In genomic region chr4:39353149-39353477, GRCh38 we compare ENCODE assay signal across 8 cellular contexts. TPM values are rescaled to one million over a fixed set of nuclear protein-coding genes. Genes with fewer than 3 reads are reported as not detected.
DNase-seq lines count a peak whose midpoint lies in the region; ATAC-seq and TF ChIP-seq lines count a peak whose summit lies in the region.
"Not testable (repeated sequence)": the region's sequence is repeated elsewhere in the genome, so short reads cannot be mapped to it uniquely, and the experiment has no call there.

No MANE protein-coding gene starts in this region.

- H3K4me3 ChIP-seq in Jurkat, Clone E6-1 (ENCODE audit: low read length): peak overlapping the region; percentile 51
- H3K4me3 ChIP-seq in astrocyte of the spinal cord (ENCODE audit: low read depth, low read length): peak overlapping the region; percentile 8

- H3K27me3 Mint-ChIP-seq in Calu3 (ENCODE audit: unreplicated experiment); activated CD4-positive, alpha-beta T cell treated with anti-CD3 and anti-CD28 coated beads, Interleukin-2, amount 10 ng/mL, durations not matched to agents 7 days and 5 days; nephron progenitor cell (ENCODE audit: low read depth, poor library complexity): not testable (repeated sequence)

- POLR2A ChIA-PET in activated CD4-positive, alpha-beta T cell treated with anti-CD3 and anti-CD28 coated beads, Interleukin-2, amount 10 ng/mL, durations not matched to agents 7 days and 5 days (lab: Charles Lee): interaction anchor here (0.7 kb wide), 1 partner anchor 109 kb away, joined by 3 read pairs; no protein-coding TSS in a partner anchor

- H3K9me3 Mint-ChIP-seq in Calu3 (ENCODE audit: low read depth, unreplicated experiment); activated CD4-positive, alpha-beta T cell treated with anti-CD3 and anti-CD28 coated beads, Interleukin-2, amount 10 ng/mL, durations not matched to agents 7 days and 5 days: not testable (repeated sequence)
- H3K9me3 Mint-ChIP-seq in nephron progenitor cell: peaks cover 18% of the 10 kb centered on the region

- H3K36me3 Mint-ChIP-seq in Calu3 (ENCODE audit: insufficient read depth, unreplicated experiment) (peaks cover 22% of the 10 kb centered on the region), nephron progenitor cell (ENCODE audit: low read depth) (peaks cover 43% of the 10 kb centered on the region)
- H3K36me3 Mint-ChIP-seq in activated CD4-positive, alpha-beta T cell treated with anti-CD3 and anti-CD28 coated beads, Interleukin-2, amount 10 ng/mL, durations not matched to agents 7 days and 5 days (ENCODE audit: low read depth): peaks cover 43% of the 10 kb centered on the region

- not testable (repeated sequence) for H3K4me3 Mint-ChIP-seq in Calu3 (ENCODE audit: low read depth, unreplicated experiment)
- peak overlapping the region; percentile 74 for H3K4me3 Mint-ChIP-seq in activated CD4-positive, alpha-beta T cell treated with anti-CD3 and anti-CD28 coated beads, Interleukin-2, amount 10 ng/mL, durations not matched to agents 7 days and 5 days
- peak overlapping the region; percentile 37 for H3K4me3 Mint-ChIP-seq in nephron progenitor cell

- not testable (repeated sequence) for BruUV-seq in Calu3 (replicated peaks; lab: Mats Ljungman, UMichigan)

- H3K4me1 Mint-ChIP-seq in Calu3 (ENCODE audit: low read depth, unreplicated experiment): peaks cover 24% of the 10 kb centered on the region
- peaks cover 60% of the 10 kb centered on the region for H3K4me1 Mint-ChIP-seq in activated CD4-positive, alpha-beta T cell treated with anti-CD3 and anti-CD28 coated beads, Interleukin-2, amount 10 ng/mL, durations not matched to agents 7 days and 5 days
- H3K4me1 Mint-ChIP-seq in nephron progenitor cell: peaks cover 32% of the 10 kb centered on the region

- H3K27ac ChIP-seq in substantia nigra (ENCODE audit: low read depth, low read length, poor library complexity, severe bottlenecking): peak overlapping the region; percentile 79

- in situ Hi-C loops in astrocyte of the spinal cord (cut with HindIII; ENCODE audit: low sequenced_read_pairs): not testable (repeated sequence)

- not testable (repeated sequence) for TF ChIP-seq CTCF in Calu3 (IDR thresholded peaks at IDR 0.05; ENCODE audit: unreplicated experiment); astrocyte of the spinal cord (IDR thresholded peaks at IDR 0.05; ENCODE audit: low read depth, low read length); nephron progenitor cell (IDR thresholded peaks at IDR 0.05)

- CTCF ChIA-PET in Calu3 (lab: Charles Lee): interaction anchor here (0.6 to 0.7 kb wide), 2 partner anchors 14 to 310 kb away, joined by 3 read pairs; no protein-coding TSS in a partner anchor
- CTCF ChIA-PET in activated CD4-positive, alpha-beta T cell treated with anti-CD3 and anti-CD28 coated beads, Interleukin-2, amount 10 ng/mL, durations not matched to agents 7 days and 5 days (lab: Charles Lee): interaction anchor here (1.0 to 1.4 kb wide), 3 partner anchors 11 to 122 kb away, joined by 3 to 5 read pairs (median 3); partner anchors contain the start of gene RFC1

- ATAC-seq in GM21786 (IDR thresholded peaks at IDR 0.05; ENCODE audit: unreplicated experiment) (peak; percentile 5), Right ventricle myocardium superior (ENCODE audit: poor library complexity) (peak; percentile 21)

- H3K27ac Mint-ChIP-seq in Calu3 (ENCODE audit: unreplicated experiment) (peak overlapping the region; percentile 98), nephron progenitor cell (peak overlapping the region; percentile 97)
- peak overlapping the region; percentile 97 for H3K27ac Mint-ChIP-seq in activated CD4-positive, alpha-beta T cell treated with anti-CD3 and anti-CD28 coated beads, Interleukin-2, amount 10 ng/mL, durations not matched to agents 7 days and 5 days

- not testable (repeated sequence) for DNase-seq in Calu3; Jurkat, Clone E6-1 (ENCODE audit: low read depth, low spot score); astrocyte of the spinal cord (ENCODE audit: low read depth, low spot score); Right ventricle myocardium superior; nephron progenitor cell; substantia nigra (lab: John Stamatoyannopoulos, UW)
- peak; percentile 42 for DNase-seq in activated CD4-positive, alpha-beta T cell treated with anti-CD3 and anti-CD28 coated beads, Interleukin-2, amount 10 ng/mL, durations not matched to agents 7 days and 5 days

- intact Hi-C loops in Calu3 (cut with micrococcal nuclease; ENCODE audit: unreplicated experiment): loop anchor here (10.0 kb wide), 1 partner anchor 102 kb away; the partner anchor contains the start of genes LIAS and RPL9
- intact Hi-C loops in Right ventricle myocardium superior (cut with DNase I): not testable (repeated sequence)

RNA-seq across cellular contexts. Expression of gene RFC1, which starts 13.0 kb away (rescaled TPM):
- total RNA-seq in Calu3 (2022) (33.3 and 37.0 TPM in 2 replicates), Right ventricle myocardium superior (22.6 TPM)
- 66.6 TPM for polyA plus RNA-seq in Jurkat, Clone E6-1 (2012; ENCODE audit: insufficient read depth, insufficient read length)
- 10 to 100 TPM; 78.3 to 96.5 TPM for total RNA-seq in activated CD4-positive, alpha-beta T cell treated with anti-CD3 and anti-CD28 coated beads, Interleukin-2, amount 10 ng/mL, durations not matched to agents 7 days and 5 days

RNA-seq across cellular contexts. Expression of gene KLB, which starts 53.6 kb away (rescaled TPM):
- total RNA-seq in Calu3 (2022): 0.07 and 0.09 TPM in 2 replicates
- not detected for polyA plus RNA-seq in Jurkat, Clone E6-1 (2012; ENCODE audit: insufficient read depth, insufficient read length)
- not detected for total RNA-seq in activated CD4-positive, alpha-beta T cell treated with anti-CD3 and anti-CD28 coated beads, Interleukin-2, amount 10 ng/mL, durations not matched to agents 7 days and 5 days
- 0.13 TPM for total RNA-seq in Right ventricle myocardium superior
